29 cellular contexts compared by ENCODE assay signal in genomic region chr1:13539683-13540082, GRCh38. TPM values are rescaled to one million over a fixed set of nuclear protein-coding genes. Genes with fewer than 3 reads are reported as not detected.
A peak's percentile ranks its signal among the peaks of the same experiment; 100 is the strongest.
DNase-seq lines count a peak whose midpoint lies in the region; ATAC-seq and TF ChIP-seq lines count a peak whose summit lies in the region.
"Had no signal": no experiment of that assay in that cellular context is flagged by ENCODE, and none has a peak within 500 bp of the region (broad histone marks: within the 10 kb centered on the region; RNA-seq: fewer than 3 reads in every experiment).

No MANE protein-coding gene starts in this region.

- intact Hi-C loops in posterior vena cava (cut with DNase I) = no loop called here

- no peaks in the 10 kb centered on the region for H3K9me3 ChIP-seq in BLaER1
- no peaks in the 10 kb centered on the region for H3K9me3 ChIP-seq in WERI-Rb-1 (ENCODE audit: severe bottlenecking)
- H3K9me3 ChIP-seq: adrenal gland, thoracic aorta, vagina had no signal

- H3K27ac ChIP-seq in BLaER1 (no peak overlapping the region), WERI-Rb-1 (no peak overlapping the region; the same call in 1 of the 2 replicates)
- H3K27ac ChIP-seq: dorsolateral prefrontal cortex, parathyroid adenoma, thoracic aorta, vagina had no signal

- no peaks in the 10 kb centered on the region for H4K20me1 ChIP-seq in BLaER1

- POLR2A ChIA-PET in WTC11 (lab: Charles Lee) = no interaction called here

- no peak for DNase-seq in WERI-Rb-1
- peak; percentile 48 for DNase-seq in posterior vena cava (ENCODE audit: low spot score)
- no peak for DNase-seq in NCI-H1436 (lab: John Stamatoyannopoulos, UW)
- no peak for DNase-seq in NCI-H1417 treated with DMSO at 0.1 percent for 48 hours (lab: John Stamatoyannopoulos, UW)
- no peak for DNase-seq in WTC11 (ENCODE audit: low spot score)
- DNase-seq: activated CD4-positive, alpha-beta T cell treated with anti-CD3 and anti-CD28 coated beads for 36 hours; activated CD8-positive, alpha-beta T cell treated with anti-CD3 and anti-CD28 coated beads, Interleukin-2, amount 10 ng/mL, durations not matched to agents 7 days and 5 days; activated naive CD4-positive, alpha-beta T cell treated with anti-CD3 and anti-CD28 coated beads, Interleukin-2, amount 10 ng/mL, durations not matched to agents 7 days and 5 days; adrenal gland; DMS153; dorsolateral prefrontal cortex; immature natural killer cell; mesenchymal stem cell; NCI-H1092; NCI-H1930; NCI-H226; NCI-H526 treated with DMSO at 0.1 percent for 48 hours; right cardiac atrium; SIG-M5; stimulated activated CD8-positive, alpha-beta memory T cell treated with anti-CD3 and anti-CD28 coated beads, Interleukin-4, amount 100 ng/mL, for 48 hours had no signal

- TF ChIP-seq CTCF in GM12873 (IDR thresholded peaks at IDR 0.05; ENCODE audit: insufficient read depth, low read depth, low read length, missing control alignments) (peak; percentile 22), WERI-Rb-1 (IDR thresholded peaks at IDR 0.05; ENCODE audit: low read depth, low read length) (peak; percentile 35; the same call in 1 of the 2 replicates), WTC11 (IDR thresholded peaks at IDR 0.05) (no peak)

- H3K27me3 Mint-ChIP-seq in WTC11 (ENCODE audit: low read depth) = no peaks in the 10 kb centered on the region
- H3K27me3 Mint-ChIP-seq: activated naive CD4-positive, alpha-beta T cell treated with anti-CD3 and anti-CD28 coated beads, Interleukin-2, amount 10 ng/mL, durations not matched to agents 7 days and 5 days; stimulated activated naive CD8-positive, alpha-beta T cell treated with anti-CD3 and anti-CD28 coated beads, Interleukin-15, Interleukin-2, amounts not matched to agents 100 ng/mL and 50 ng/mL, for 24 hours had no signal

- peaks cover 11% of the 10 kb centered on the region; the same call in 1 of the 2 replicates for H3K4me1 ChIP-seq in BLaER1
- H3K4me1 ChIP-seq: parathyroid adenoma had no signal

- ATAC-seq in WTC11 = no peak
- ATAC-seq: activated CD4-positive, alpha-beta T cell treated with anti-CD3 and anti-CD28 coated beads for 36 hours; activated CD8-positive, alpha-beta T cell treated with anti-CD3 and anti-CD28 coated beads, Interleukin-2, amount 10 ng/mL, durations not matched to agents 7 days and 5 days; left lobe of liver; right cardiac atrium had no signal

- H3K4me2 ChIP-seq in BLaER1 = 0 out of 2 replicates have a peak overlapping the region, but pooled peaks have one; percentile 43

- no peak overlapping the region for H3K27ac Mint-ChIP-seq in WTC11
- H3K27ac Mint-ChIP-seq: activated CD4-positive, alpha-beta T cell treated with anti-CD3 and anti-CD28 coated beads for 36 hours; activated CD8-positive, alpha-beta T cell treated with anti-CD3 and anti-CD28 coated beads, Interleukin-2, amount 10 ng/mL, durations not matched to agents 7 days and 5 days; activated naive CD4-positive, alpha-beta T cell treated with anti-CD3 and anti-CD28 coated beads, Interleukin-2, amount 10 ng/mL, durations not matched to agents 7 days and 5 days; immature natural killer cell; stimulated activated naive CD8-positive, alpha-beta T cell treated with anti-CD3 and anti-CD28 coated beads, Interleukin-15, Interleukin-2, amounts not matched to agents 100 ng/mL and 50 ng/mL, for 24 hours; T-helper 2 cell treated with Interferon-gamma antibody and Interleukin-4, amounts not matched to agents 5 μg/mL and 100 μg/mL, for 36 hours had no signal

- no peaks in the 10 kb centered on the region for H3K27me3 ChIP-seq in BLaER1
- no peaks in the 10 kb centered on the region for H3K27me3 ChIP-seq in WERI-Rb-1 (ENCODE audit: insufficient read depth, low read depth, severe bottlenecking)
- H3K27me3 ChIP-seq: adrenal gland, vagina had no signal

- H3K9me3 Mint-ChIP-seq in WTC11 = no peaks in the 10 kb centered on the region
- H3K9me3 Mint-ChIP-seq: activated naive CD4-positive, alpha-beta T cell treated with anti-CD3 and anti-CD28 coated beads, Interleukin-2, amount 10 ng/mL, durations not matched to agents 7 days and 5 days; immature natural killer cell; stimulated activated naive CD8-positive, alpha-beta T cell treated with anti-CD3 and anti-CD28 coated beads, Interleukin-15, Interleukin-2, amounts not matched to agents 100 ng/mL and 50 ng/mL, for 24 hours; T-helper 2 cell treated with Interferon-gamma antibody and Interleukin-4, amounts not matched to agents 5 μg/mL and 100 μg/mL, for 36 hours had no signal

- H3K36me3 Mint-ChIP-seq in WTC11 = no peaks in the 10 kb centered on the region
- H3K36me3 Mint-ChIP-seq: activated naive CD4-positive, alpha-beta T cell treated with anti-CD3 and anti-CD28 coated beads, Interleukin-2, amount 10 ng/mL, durations not matched to agents 7 days and 5 days; immature natural killer cell had no signal

- H3K36me3 ChIP-seq in BLaER1 = no peaks in the 10 kb centered on the region
- no peaks in the 10 kb centered on the region for H3K36me3 ChIP-seq in WERI-Rb-1
- H3K36me3 ChIP-seq: adrenal gland, thoracic aorta, vagina had no signal

- CTCF ChIA-PET in WTC11 (lab: Charles Lee) = interaction anchor here (0.7 to 3.2 kb wide), 3 partner anchors 10 to 31 kb away, joined by 4 to 13 read pairs (median 9); no protein-coding TSS in a partner anchor

- H3K9ac ChIP-seq in BLaER1 = no peak overlapping the region
- H3K9ac ChIP-seq: parathyroid adenoma had no signal

- H3K4me3 ChIP-seq in BLaER1 (no peak overlapping the region), WERI-Rb-1 (ENCODE audit: low read depth, low read length) (no peak overlapping the region)
- H3K4me3 ChIP-seq: adrenal gland, dorsolateral prefrontal cortex, thoracic aorta, vagina had no signal

- peaks cover 8% of the 10 kb centered on the region; the same call in 1 of the 2 replicates for H3K4me1 Mint-ChIP-seq in WTC11
- H3K4me1 Mint-ChIP-seq: activated CD4-positive, alpha-beta T cell treated with anti-CD3 and anti-CD28 coated beads for 36 hours; activated naive CD4-positive, alpha-beta T cell treated with anti-CD3 and anti-CD28 coated beads, Interleukin-2, amount 10 ng/mL, durations not matched to agents 7 days and 5 days; immature natural killer cell had no signal

- no peak overlapping the region for H3K4me3 Mint-ChIP-seq in WTC11
- H3K4me3 Mint-ChIP-seq: activated CD4-positive, alpha-beta T cell treated with anti-CD3 and anti-CD28 coated beads for 36 hours; activated CD8-positive, alpha-beta T cell treated with anti-CD3 and anti-CD28 coated beads, Interleukin-2, amount 10 ng/mL, durations not matched to agents 7 days and 5 days; activated naive CD4-positive, alpha-beta T cell treated with anti-CD3 and anti-CD28 coated beads, Interleukin-2, amount 10 ng/mL, durations not matched to agents 7 days and 5 days; immature natural killer cell; stimulated activated naive CD8-positive, alpha-beta T cell treated with anti-CD3 and anti-CD28 coated beads, Interleukin-15, Interleukin-2, amounts not matched to agents 100 ng/mL and 50 ng/mL, for 24 hours; T-helper 2 cell treated with Interferon-gamma antibody and Interleukin-4, amounts not matched to agents 5 μg/mL and 100 μg/mL, for 36 hours had no signal

TF ChIP-seq in WTC11, 78 proteins besides CTCF, POLR2A, EP300 and RAD21 (continues in another document):
- TF ChIP-seq E2F4 (CRISPR knock-in tag; IDR thresholded peaks at IDR 0.05; ENCODE audit: borderline replicate concordance, low read depth) = no peak
- TF ChIP-seq, protein P1, sequence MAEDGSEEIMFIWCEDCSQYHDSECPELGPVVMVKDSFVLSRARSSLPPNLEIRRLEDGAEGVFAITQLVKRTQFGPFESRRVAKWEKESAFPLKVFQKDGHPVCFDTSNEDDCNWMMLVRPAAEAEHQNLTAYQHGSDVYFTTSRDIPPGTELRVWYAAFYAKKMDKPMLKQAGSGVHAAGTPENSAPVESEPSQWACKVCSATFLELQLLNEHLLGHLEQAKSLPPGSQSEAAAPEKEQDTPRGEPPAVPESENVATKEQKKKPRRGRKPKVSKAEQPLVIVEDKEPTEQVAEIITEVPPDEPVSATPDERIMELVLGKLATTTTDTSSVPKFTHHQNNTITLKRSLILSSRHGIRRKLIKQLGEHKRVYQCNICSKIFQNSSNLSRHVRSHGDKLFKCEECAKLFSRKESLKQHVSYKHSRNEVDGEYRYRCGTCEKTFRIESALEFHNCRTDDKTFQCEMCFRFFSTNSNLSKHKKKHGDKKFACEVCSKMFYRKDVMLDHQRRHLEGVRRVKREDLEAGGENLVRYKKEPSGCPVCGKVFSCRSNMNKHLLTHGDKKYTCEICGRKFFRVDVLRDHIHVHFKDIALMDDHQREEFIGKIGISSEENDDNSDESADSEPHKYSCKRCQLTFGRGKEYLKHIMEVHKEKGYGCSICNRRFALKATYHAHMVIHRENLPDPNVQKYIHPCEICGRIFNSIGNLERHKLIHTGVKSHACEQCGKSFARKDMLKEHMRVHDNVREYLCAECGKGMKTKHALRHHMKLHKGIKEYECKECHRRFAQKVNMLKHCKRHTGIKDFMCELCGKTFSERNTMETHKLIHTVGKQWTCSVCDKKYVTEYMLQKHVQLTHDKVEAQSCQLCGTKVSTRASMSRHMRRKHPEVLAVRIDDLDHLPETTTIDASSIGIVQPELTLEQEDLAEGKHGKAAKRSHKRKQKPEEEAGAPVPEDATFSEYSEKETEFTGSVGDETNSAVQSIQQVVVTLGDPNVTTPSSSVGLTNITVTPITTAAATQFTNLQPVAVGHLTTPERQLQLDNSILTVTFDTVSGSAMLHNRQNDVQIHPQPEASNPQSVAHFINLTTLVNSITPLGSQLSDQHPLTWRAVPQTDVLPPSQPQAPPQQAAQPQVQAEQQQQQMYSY (CRISPR knock-in tag; IDR thresholded peaks at IDR 0.05) = no peak
- TF ChIP-seq TEAD4 (CRISPR knock-in tag; IDR thresholded peaks at IDR 0.05) = no peak
- no peak for TF ChIP-seq ZNF121 (CRISPR knock-in tag; IDR thresholded peaks at IDR 0.05)
- TF ChIP-seq CREM (CRISPR knock-in tag; IDR thresholded peaks at IDR 0.05) = no peak
- TF ChIP-seq IRF1 (CRISPR knock-in tag; IDR thresholded peaks at IDR 0.05) = no peak

RNA-seq across cellular contexts. Expression of gene LRRC38, which starts 25.9 kb away (rescaled TPM):
- not detected for total RNA-seq in posterior vena cava
- total RNA-seq in WTC11 (2021) = 0.15 to 0.25 TPM (median 0.16 TPM) in 3 replicates
- total RNA-seq: activated CD4-positive, alpha-beta T cell treated with anti-CD3 and anti-CD28 coated beads for 36 hours; activated CD8-positive, alpha-beta T cell treated with anti-CD3 and anti-CD28 coated beads, Interleukin-2, amount 10 ng/mL, durations not matched to agents 7 days and 5 days; endothelial cell of umbilical vein; left lobe of liver; thoracic aorta had no signal

RNA-seq across cellular contexts. Expression of gene PDPN, which starts 43.9 kb away (rescaled TPM):
- total RNA-seq in posterior vena cava (10 to 100 TPM; 28.5 to 40.9 TPM), WTC11 (2021) (128 to 158 TPM (median 135 TPM) in 3 replicates)
- total RNA-seq: activated CD4-positive, alpha-beta T cell treated with anti-CD3 and anti-CD28 coated beads for 36 hours; activated CD8-positive, alpha-beta T cell treated with anti-CD3 and anti-CD28 coated beads, Interleukin-2, amount 10 ng/mL, durations not matched to agents 7 days and 5 days; endothelial cell of umbilical vein had no signal
